In the genomic region with DNA sequence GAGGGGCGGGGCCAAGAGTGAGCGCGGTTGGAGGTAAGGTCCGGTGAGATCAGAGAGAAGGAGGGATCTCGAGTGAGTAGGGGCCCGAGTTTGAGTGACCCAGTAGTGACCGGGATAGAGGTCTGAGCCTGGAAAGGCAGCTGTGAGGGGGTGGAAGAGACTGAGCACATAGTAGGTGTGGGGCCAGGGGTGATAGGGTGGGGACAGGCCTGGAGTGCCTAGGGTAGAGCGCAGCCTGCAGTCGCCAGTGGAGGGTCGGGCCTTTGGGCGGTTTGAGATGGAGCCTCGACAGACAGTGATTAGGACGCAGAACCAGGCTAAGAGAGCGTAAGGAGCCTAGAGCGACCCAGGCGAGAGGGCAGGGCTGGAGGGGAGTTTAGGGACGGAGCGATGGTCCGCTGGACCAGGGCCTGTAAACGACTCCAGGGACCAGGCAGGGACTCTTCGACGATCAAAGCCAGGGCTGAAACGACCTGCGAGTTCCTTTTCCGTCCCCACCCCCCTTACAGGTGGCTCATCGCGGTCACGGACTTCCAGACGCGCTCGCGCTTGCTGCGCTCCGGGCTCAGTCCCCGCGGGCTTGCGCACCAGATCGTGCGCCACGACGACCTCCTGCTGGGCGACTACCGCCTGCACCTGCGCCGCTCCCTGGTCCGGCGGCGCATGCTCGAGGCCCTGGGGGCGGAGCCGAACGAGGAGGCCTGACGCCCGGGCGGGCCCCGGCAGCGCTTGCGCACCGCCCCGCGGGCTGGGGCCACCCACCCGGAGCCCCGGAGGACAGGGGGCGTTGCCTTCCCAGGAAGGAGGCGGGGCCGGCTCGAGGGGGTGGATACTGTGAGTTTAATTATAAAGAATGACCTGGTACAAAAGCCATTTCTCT, we compare ENCODE assay signal across 8 cellular contexts. TPM values are rescaled to one million over a fixed set of nuclear protein-coding genes. Genes with fewer than 3 reads are reported as not detected.
A peak's percentile ranks its signal among the peaks of the same experiment; 100 is the strongest.
DNase-seq lines count a peak whose midpoint lies in the region; FAIRE-seq and TF ChIP-seq lines count a peak whose summit lies in the region.
"Had no signal": no experiment of that assay in that cellular context is flagged by ENCODE, and none has a peak within 500 bp of the region (broad histone marks: within the 10 kb centered on the region; RNA-seq: fewer than 3 reads in every experiment).

No MANE protein-coding gene starts in this region.

- no peaks in the 10 kb centered on the region for H3F3A ChIP-seq in PC-9 (ENCODE audit: insufficient read depth, low read depth)

- H3K4me3 ChIP-seq in cardiac muscle cell (peak overlapping the region; percentile 55), PC-9 (no peak overlapping the region)

- no peaks in the 10 kb centered on the region for H3K9me2 ChIP-seq in PC-9 (ENCODE audit: insufficient read depth)

- H3K27me3 ChIP-seq in cardiac muscle cell (no peaks in the 10 kb centered on the region), PC-9 (ENCODE audit: insufficient read depth, low read depth) (peaks cover 72% of the 10 kb centered on the region)

- H3K27me3 Mint-ChIP-seq in activated naive CD4-positive, alpha-beta T cell treated with anti-CD3 and anti-CD28 coated beads, Interleukin-2, amount 10 ng/mL, durations not matched to agents 7 days and 5 days = peaks cover 82% of the 10 kb centered on the region

- H3K9me3 ChIP-seq in cardiac muscle cell (ENCODE audit: low read depth) = no peaks in the 10 kb centered on the region
- H3K9me3 ChIP-seq in PC-9 (ENCODE audit: insufficient read depth, low read depth) = no peaks in the 10 kb centered on the region; the same call in 1 of the 2 replicates

- CTCF ChIA-PET in activated naive CD4-positive, alpha-beta T cell treated with anti-CD3 and anti-CD28 coated beads, Interleukin-2, amount 10 ng/mL, durations not matched to agents 7 days and 5 days (lab: Charles Lee) = no interaction called here
- CTCF ChIA-PET in PC-9 (lab: Charles Lee) = no interaction called here

- no peaks in the 10 kb centered on the region for H3K79me2 ChIP-seq in PC-9 (ENCODE audit: low read depth)

- peak; percentile 94 for FAIRE-seq in urothelium cell line (lab: Jason Lieb, UNC)

- POLR2A ChIA-PET in PC-9 (lab: Charles Lee; ENCODE audit: unreplicated experiment) = no interaction called here

- H3K9me3 Mint-ChIP-seq in activated naive CD4-positive, alpha-beta T cell treated with anti-CD3 and anti-CD28 coated beads, Interleukin-2, amount 10 ng/mL, durations not matched to agents 7 days and 5 days = peaks cover 20% of the 10 kb centered on the region

- no peaks in the 10 kb centered on the region for H4K20me1 ChIP-seq in PC-9 (ENCODE audit: insufficient read depth)

- peaks cover 19% of the 10 kb centered on the region for H3K4me1 Mint-ChIP-seq in activated naive CD4-positive, alpha-beta T cell treated with anti-CD3 and anti-CD28 coated beads, Interleukin-2, amount 10 ng/mL, durations not matched to agents 7 days and 5 days

- H3K4me1 ChIP-seq in cardiac muscle cell (ENCODE audit: low read depth) = peaks cover 8% of the 10 kb centered on the region
- no peaks in the 10 kb centered on the region for H3K4me1 ChIP-seq in PC-9 (replicated peaks; ENCODE audit: insufficient read depth)

- no peak overlapping the region for H3K4me2 ChIP-seq in PC-9

- BruUV-seq in PC-9 (replicated peaks; lab: Mats Ljungman, UMichigan) = no TSS peak

- intact Hi-C loops in PC-9 (cut with micrococcal nuclease; ENCODE audit: unreplicated experiment) = no loop called here

- no peak overlapping the region for H2AFZ ChIP-seq in PC-9

- H3K36me3 Mint-ChIP-seq in activated naive CD4-positive, alpha-beta T cell treated with anti-CD3 and anti-CD28 coated beads, Interleukin-2, amount 10 ng/mL, durations not matched to agents 7 days and 5 days = peaks cover 3% of the 10 kb centered on the region

- peak overlapping the region; percentile 39 for H3K4me3 Mint-ChIP-seq in activated naive CD4-positive, alpha-beta T cell treated with anti-CD3 and anti-CD28 coated beads, Interleukin-2, amount 10 ng/mL, durations not matched to agents 7 days and 5 days

- H3K27ac ChIP-seq in cardiac muscle cell (peak overlapping the region; percentile 91), PC-9 (no peak overlapping the region)
- H3K27ac ChIP-seq: epithelial cell of prostate had no signal

- DNase-seq in H4 (ENCODE audit: low spot score) = peak; percentile 96
- peak; percentile 97 for DNase-seq in OCI-M2 (lab: John Stamatoyannopoulos, UW; ENCODE audit: unreplicated experiment)
- DNase-seq in activated naive CD4-positive, alpha-beta T cell treated with anti-CD3 and anti-CD28 coated beads, Interleukin-2, amount 10 ng/mL, durations not matched to agents 7 days and 5 days = peak; percentile 45
- peak; percentile 91 to 96 for DNase-seq in cardiac muscle cell (ENCODE audit: low read depth in 1 of 2, low spot score in 1 of 2)
- DNase-seq in pons (ENCODE audit: low spot score) = peak; percentile 77
- DNase-seq in urothelium cell line (ENCODE audit: low spot score) = peak; percentile 99
- DNase-seq in PC-9 = no peak

- H3K27ac Mint-ChIP-seq in activated naive CD4-positive, alpha-beta T cell treated with anti-CD3 and anti-CD28 coated beads, Interleukin-2, amount 10 ng/mL, durations not matched to agents 7 days and 5 days = peak overlapping the region; percentile 42

- no peaks in the 10 kb centered on the region for H3K36me3 ChIP-seq in cardiac muscle cell
- H3K36me3 ChIP-seq in PC-9 (ENCODE audit: low read depth) = no peaks in the 10 kb centered on the region

- no peak for TF ChIP-seq CTCF in cardiac muscle cell (IDR thresholded peaks at IDR 0.05; ENCODE audit: low read depth, low read length)
- no peak for TF ChIP-seq CTCF in PC-9 (conservative IDR thresholded peaks at IDR 0.05)

RNA-seq across cellular contexts. Expression of gene C19orf81, which starts 9.4 kb away (rescaled TPM):
- total RNA-seq in H4 (2014; rRNA removed; shearing (Covaris generic)) = 5.0 and 5.3 TPM in 2 replicates
- total RNA-seq in cardiac muscle cell = 23.5 and 36.8 TPM in 2 replicates
- polyA plus RNA-seq in cardiac muscle cell = 42.2 and 67.4 TPM in 2 replicates
- total RNA-seq in PC-9 (2021) = not detected in 2 replicates

RNA-seq across cellular contexts. Expression of gene SYT3, which starts 19.0 kb away (rescaled TPM):
- total RNA-seq in H4 (2014; rRNA removed; shearing (Covaris generic)) = 1.9 and 4.5 TPM in 2 replicates
- total RNA-seq in cardiac muscle cell (1.9 and 4.7 TPM in 2 replicates), PC-9 (2021) (not detected in 2 replicates)
- polyA plus RNA-seq in cardiac muscle cell = 2.1 and 4.3 TPM in 2 replicates

Comparison
In these comparisons a context has a peak if more than half of its experiments do, and no peak if none do; other contexts are left out.
1. DNase-seq: peak in H4 (single experiment), OCI-M2 (single experiment), activated naive CD4-positive, alpha-beta T cell treated with anti-CD3 and anti-CD28 coated beads, Interleukin-2, amount 10 ng/mL, durations not matched to agents 7 days and 5 days (single experiment), cardiac muscle cell (2 of 2), pons (single experiment) and urothelium cell line (single experiment); none in PC-9 (0 of 2).